14 cellular contexts compared by ENCODE assay signal in genomic region chr1:27372808-27373690, GRCh38. TPM values are rescaled to one million over a fixed set of nuclear protein-coding genes. Genes with fewer than 3 reads are reported as not detected.
DNase-seq lines count a peak whose midpoint lies in the region; ATAC-seq, FAIRE-seq and TF ChIP-seq lines count a peak whose summit lies in the region.
"Had no signal": no experiment of that assay in that cellular context is flagged by ENCODE, and none has a peak within 500 bp of the region (broad histone marks: within the 10 kb centered on the region; RNA-seq: fewer than 3 reads in every experiment).

No MANE protein-coding gene starts in this region.

- H3K4me3 ChIP-seq in A673 (ENCODE audit: low read depth, low read length, poor library complexity, severe bottlenecking) (no peak overlapping the region), GM12875 (ENCODE audit: low read depth, low read length) (no peak overlapping the region), astrocyte (ENCODE audit: insufficient read depth, low read depth, low read length) (no peak overlapping the region), HepG2 (replicated peaks in 1 of 3; ENCODE audit: insufficient read depth in 1 of 3, low read depth in 2 of 3, low read length in 3 of 3) (no peak overlapping the region)
- H3K4me3 ChIP-seq: dorsolateral prefrontal cortex, Peyer's patch, prostate gland had no signal

- H3K79me2 ChIP-seq in astrocyte (ENCODE audit: insufficient read depth, low read length) (no peaks in the 10 kb centered on the region), HepG2 (ENCODE audit: insufficient read depth, low read length) (no peaks in the 10 kb centered on the region)

- intact Hi-C loops in A673 (cut with micrococcal nuclease; ENCODE audit: unreplicated experiment) = no loop called here
- intact Hi-C loops in HepG2 (cut with micrococcal nuclease; ENCODE audit: unreplicated experiment) = loop anchor here (1.0 kb wide), 1 partner anchor 16 kb away; no protein-coding TSS in a partner anchor

- H3K27ac Mint-ChIP-seq in astrocyte (ENCODE audit: unreplicated experiment) = no peak overlapping the region

- WGBS in HepG2 (ENCODE audit: low lambda C conversion rate) = 52% methylated on average over 9 of the region's 11 CpGs

- peaks cover 12% of the 10 kb centered on the region for H3K27me3 Mint-ChIP-seq in astrocyte (ENCODE audit: low read depth, unreplicated experiment)

- peak; percentile 70 for ATAC-seq in HepG2
- ATAC-seq: activated CD4-positive, CD25-positive, alpha-beta regulatory T cell treated with anti-CD3 and anti-CD28 coated beads, Interleukin-2, amount 50 U/mL, for 24 hours had no signal

- no peak overlapping the region for H3K27ac ChIP-seq in A673 (ENCODE audit: low read depth, low read length, poor library complexity, severe bottlenecking)
- no peak overlapping the region for H3K27ac ChIP-seq in astrocyte (ENCODE audit: low read depth, low read length)
- no peak overlapping the region for H3K27ac ChIP-seq in HepG2 (ENCODE audit: extremely low read length, insufficient read depth, low read length)
- H3K27ac ChIP-seq: dorsolateral prefrontal cortex, Peyer's patch, prostate gland had no signal

- BruUV-seq in A673 (replicated peaks; lab: Mats Ljungman, UMichigan) (no TSS peak), HepG2 (replicated peaks; lab: Mats Ljungman, UMichigan) (no TSS peak)

- H3K4me1 ChIP-seq in A673 (ENCODE audit: insufficient read depth, low read length, poor library complexity, severe bottlenecking) = no peaks in the 10 kb centered on the region
- no peaks in the 10 kb centered on the region for H3K4me1 ChIP-seq in astrocyte (ENCODE audit: insufficient read depth, low read length)
- peaks cover 2% of the 10 kb centered on the region for H3K4me1 ChIP-seq in HepG2 (ENCODE audit: insufficient read depth, low read length)
- H3K4me1 ChIP-seq: prostate gland had no signal

- H3K27me3 ChIP-seq in A673 (replicated peaks; ENCODE audit: insufficient read depth, low read depth, low read length, poor library complexity) = no peaks in the 10 kb centered on the region
- no peaks in the 10 kb centered on the region for H3K27me3 ChIP-seq in astrocyte (ENCODE audit: insufficient read depth, low read length)
- H3K27me3 ChIP-seq in HepG2 (ENCODE audit: control insufficient read depth in 1 of 2, insufficient read depth in 2 of 2, low read length in 2 of 2) = peaks cover 5 to 33% of the 10 kb centered on the region in 2 experiments; a peak in 4 of 5 replicates
- H3K27me3 ChIP-seq: dorsolateral prefrontal cortex, Peyer's patch had no signal

- H4K20me1 ChIP-seq in astrocyte (ENCODE audit: insufficient read depth, low read length) = no peaks in the 10 kb centered on the region
- no peaks in the 10 kb centered on the region for H4K20me1 ChIP-seq in HepG2 (ENCODE audit: insufficient read depth, low read length)

- no peak overlapping the region for H3K4me2 ChIP-seq in astrocyte (ENCODE audit: low read length)
- H3K4me2 ChIP-seq in HepG2 (ENCODE audit: low read depth, low read length) = no peak overlapping the region

- no peak for TF ChIP-seq RAD21 in HepG2 (CRISPR knock-in tag; IDR thresholded peaks at IDR 0.05)

- TF ChIP-seq EP300 in HepG2 (IDR thresholded peaks at IDR 0.05; ENCODE audit: low read depth in 2 of 2, low read length in 2 of 2) (no peak), HepG2 (CRISPR knock-in tag; IDR thresholded peaks at IDR 0.05; ENCODE audit: borderline replicate concordance) (no peak)

- FAIRE-seq in astrocyte (lab: Jason Lieb, UNC) (no peak), HepG2 (lab: Jason Lieb, UNC) (no peak)
- FAIRE-seq: H54 had no signal

- H3K4me1 Mint-ChIP-seq in astrocyte (ENCODE audit: low read depth, unreplicated experiment) = no peaks in the 10 kb centered on the region

- H3K9me3 ChIP-seq in A673 (ENCODE audit: low read depth, low read length, poor library complexity, severe bottlenecking) (no peaks in the 10 kb centered on the region), astrocyte (ENCODE audit: insufficient read depth, low read depth, low read length) (no peaks in the 10 kb centered on the region), HepG2 (ENCODE audit: low read length) (no peaks in the 10 kb centered on the region)
- H3K9me3 ChIP-seq: Peyer's patch, prostate gland had no signal

- TF ChIP-seq CTCF in A673 (conservative IDR thresholded peaks at IDR 0.05; ENCODE audit: low read depth, low read length) = 0 out of 2 replicates have a peak, but pooled peaks have one; percentile 36
- TF ChIP-seq CTCF in GM12875 (IDR thresholded peaks at IDR 0.05; ENCODE audit: borderline replicate concordance, insufficient read depth, low read depth, low read length) = peak; percentile 30; the same call in 1 of the 2 replicates
- peak; percentile 13 for TF ChIP-seq CTCF in astrocyte (IDR thresholded peaks at IDR 0.05; ENCODE audit: insufficient read depth, low read depth, low read length)
- TF ChIP-seq CTCF in HepG2 (CRISPR knock-in tag; IDR thresholded peaks at IDR 0.05) = no peak; the same call in 1 of the 2 replicates
- no peak for TF ChIP-seq CTCF in GM10266 (IDR thresholded peaks at IDR 0.05; ENCODE audit: control insufficient read depth, insufficient read depth, low read depth, missing control alignments)

- no peak for TF ChIP-seq POLR2A in HepG2 (IDR thresholded peaks at IDR 0.05; ENCODE audit: insufficient read depth in 1 of 2, low read depth in 2 of 2, low read length in 2 of 2)

- DNase-seq in A673 (ENCODE audit: low spot score) (no peak), astrocyte (ENCODE audit: low read depth) (no peak), HepG2 (ENCODE audit: low spot score) (no peak), epidermal melanocyte (ENCODE audit: insufficient read length, low spot score) (no peak), GM10266 (ENCODE audit: extremely low spot score) (no peak), anterior cingulate cortex (lab: John Stamatoyannopoulos, UW) (no peak), KG1 (lab: John Stamatoyannopoulos, UW) (no peak)
- DNase-seq: dorsolateral prefrontal cortex, NCI-H1417, Peyer's patch had no signal

- no peaks in the 10 kb centered on the region for H3K9me3 Mint-ChIP-seq in astrocyte (ENCODE audit: unreplicated experiment)

- CTCF ChIA-PET in A673 (lab: Charles Lee) (interaction anchor here (0.7 kb wide), 2 partner anchors 17 to 66 kb away, joined by 8 to 12 read pairs; no protein-coding TSS in a partner anchor), HepG2 (lab: Yijun Ruan, JAX; ENCODE audit: low intra/inter-chr PET ratio, low total read pairs) (interaction anchor here (1.6 kb wide), 1 partner anchor 16 kb away, joined by 6 read pairs; no protein-coding TSS in a partner anchor)

- H2AFZ ChIP-seq in astrocyte (ENCODE audit: low read depth, low read length) (no peak overlapping the region), HepG2 (ENCODE audit: low read length) (no peak overlapping the region)

- H3K9ac ChIP-seq in astrocyte (ENCODE audit: low read length) = no peak overlapping the region
- H3K9ac ChIP-seq in HepG2 (ENCODE audit: insufficient read depth, low read depth, low read length) = no peak overlapping the region

- no peak overlapping the region for H3K4me3 Mint-ChIP-seq in astrocyte (ENCODE audit: unreplicated experiment)

- H3K36me3 Mint-ChIP-seq in astrocyte (ENCODE audit: low read depth, unreplicated experiment) = no peaks in the 10 kb centered on the region

- POLR2A ChIA-PET in A673 (lab: Charles Lee; ENCODE audit: low non-redundant PET) (no interaction called here), HepG2 (lab: Yijun Ruan, JAX) (no interaction called here)

- in situ Hi-C loops in HepG2 (cut with HindIII; ENCODE audit: extremely low pct_ligation_motif_present, low pct_unique_long_range_greater_than_20kb) = no loop called here

- H3K36me3 ChIP-seq in A673 (ENCODE audit: insufficient read depth, low read length, poor library complexity, severe bottlenecking) (no peaks in the 10 kb centered on the region), astrocyte (ENCODE audit: insufficient read depth, low read length) (no peaks in the 10 kb centered on the region), HepG2 (replicated peaks in 1 of 2; ENCODE audit: control insufficient read depth in 1 of 2, insufficient read depth in 2 of 2, low read length in 2 of 2) (no peaks in the 10 kb centered on the region)
- H3K36me3 ChIP-seq: Peyer's patch, prostate gland had no signal

RNA-seq across cellular contexts. Expression of gene FCN3, which starts 1.6 kb away (rescaled TPM):
- total RNA-seq in A673 (2021) (not detected in 2 replicates), astrocyte (not detected in 2 replicates), HepG2 (2016; rRNA removed; fragmentation: Illumina TruSeq; extraction: Trizol) (not detected in 2 replicates)
- total RNA-seq in HepG2 (2016; cell fraction: cytosol; rRNA removed; fragmentation: Illumina TruSeq; extraction: Trizol; ENCODE audit: low read depth) = not detected in 2 replicates
- not detected in 2 replicates for total RNA-seq in HepG2 (2016; cell fraction: insoluble cytoplasmic fraction; rRNA removed; fragmentation: Illumina TruSeq; extraction: Trizol)
- total RNA-seq in HepG2 (2016; cell fraction: membrane; rRNA removed; fragmentation: Illumina TruSeq; extraction: Trizol) = not detected in 2 replicates
- not detected in 2 replicates for total RNA-seq in HepG2 (2016; cell fraction: nucleus; rRNA removed; fragmentation: Illumina TruSeq; extraction: Trizol)
- not detected in 2 replicates for polyA plus RNA-seq in HepG2 (2011; rRNA removed)
- polyA plus RNA-seq in HepG2 (2011; cell fraction: cytosol; rRNA removed) = not detected in 2 replicates
- not detected in 2 replicates for polyA plus RNA-seq in HepG2 (2011; cell fraction: nucleus; rRNA removed)
- not detected in 2 replicates for polyA plus RNA-seq in HepG2 (2012)
- polyA plus RNA-seq in HepG2 (2016; cell fraction: cytosol; fragmentation: Illumina TruSeq; extraction: Trizol; ENCODE audit: low read depth) = not detected in 2 replicates
- polyA plus RNA-seq in HepG2 (2016; cell fraction: insoluble cytoplasmic fraction; fragmentation: Illumina TruSeq; extraction: Trizol; ENCODE audit: low read depth) = not detected in 2 replicates
- not detected in 2 replicates for polyA plus RNA-seq in HepG2 (2016; cell fraction: membrane; fragmentation: Illumina TruSeq; extraction: Trizol; ENCODE audit: low read depth)
- polyA plus RNA-seq in HepG2 (2016; cell fraction: nucleus; fragmentation: Illumina TruSeq; extraction: Trizol; ENCODE audit: insufficient read depth, low read depth) = not detected in 2 replicates
- polyA minus RNA-seq in HepG2 (2011; rRNA and poly(A)+ RNA removed; ENCODE audit: low replicate concordance) = not detected in 2 replicates
- polyA minus RNA-seq in HepG2 (2011; cell fraction: cytosol; rRNA and poly(A)+ RNA removed) = not detected in 2 replicates
- polyA minus RNA-seq in HepG2 (2011; cell fraction: nucleus; rRNA and poly(A)+ RNA removed) = not detected in 2 replicates
- total RNA-seq: Peyer's patch had no signal

RNA-seq across cellular contexts. Expression of gene MAP3K6, which starts 6.3 kb away (rescaled TPM):
- total RNA-seq in A673 (2021) (2.4 and 2.9 TPM in 2 replicates), astrocyte (12.8 and 16.8 TPM in 2 replicates), HepG2 (2016; rRNA removed; fragmentation: Illumina TruSeq; extraction: Trizol) (2.7 and 3.5 TPM in 2 replicates)
- total RNA-seq in HepG2 (2016; cell fraction: cytosol; rRNA removed; fragmentation: Illumina TruSeq; extraction: Trizol; ENCODE audit: low read depth) = 0.62 and 2.3 TPM in 2 replicates
- 2.6 and 2.8 TPM in 2 replicates for total RNA-seq in HepG2 (2016; cell fraction: insoluble cytoplasmic fraction; rRNA removed; fragmentation: Illumina TruSeq; extraction: Trizol)
- total RNA-seq in HepG2 (2016; cell fraction: membrane; rRNA removed; fragmentation: Illumina TruSeq; extraction: Trizol) = 0.93 and 0.99 TPM in 2 replicates
- 1.8 and 2.3 TPM in 2 replicates for total RNA-seq in HepG2 (2016; cell fraction: nucleus; rRNA removed; fragmentation: Illumina TruSeq; extraction: Trizol)
- 2.7 and 3.2 TPM in 2 replicates for polyA plus RNA-seq in HepG2 (2011; rRNA removed)
- polyA plus RNA-seq in HepG2 (2011; cell fraction: cytosol; rRNA removed) = 1.2 and 1.4 TPM in 2 replicates
- polyA plus RNA-seq in HepG2 (2011; cell fraction: nucleus; rRNA removed) = 20.8 and 29.2 TPM in 2 replicates
- 0.97 and 2.1 TPM in 2 replicates for polyA plus RNA-seq in HepG2 (2012)
- 0.44 and 1.2 TPM in 2 replicates for polyA plus RNA-seq in HepG2 (2016; cell fraction: cytosol; fragmentation: Illumina TruSeq; extraction: Trizol; ENCODE audit: low read depth)
- polyA plus RNA-seq in HepG2 (2016; cell fraction: insoluble cytoplasmic fraction; fragmentation: Illumina TruSeq; extraction: Trizol; ENCODE audit: low read depth) = 2.4 and 2.8 TPM in 2 replicates
- polyA plus RNA-seq in HepG2 (2016; cell fraction: membrane; fragmentation: Illumina TruSeq; extraction: Trizol; ENCODE audit: low read depth) = 1.1 and 1.2 TPM in 2 replicates
- 5.1 and 8.1 TPM in 2 replicates for polyA plus RNA-seq in HepG2 (2016; cell fraction: nucleus; fragmentation: Illumina TruSeq; extraction: Trizol; ENCODE audit: insufficient read depth, low read depth)
- 5.7 and 12.4 TPM in 2 replicates for polyA minus RNA-seq in HepG2 (2011; rRNA and poly(A)+ RNA removed; ENCODE audit: low replicate concordance)
- 0.59 and 1.5 TPM in 2 replicates for polyA minus RNA-seq in HepG2 (2011; cell fraction: cytosol; rRNA and poly(A)+ RNA removed)
- polyA minus RNA-seq in HepG2 (2011; cell fraction: nucleus; rRNA and poly(A)+ RNA removed) = 3.4 and 4.0 TPM in 2 replicates

RNA-seq across cellular contexts. Expression of gene CD164L2, which starts 10.1 kb away (rescaled TPM):
- total RNA-seq in A673 (2021) (not detected in 2 replicates), astrocyte (not detected in 2 replicates), HepG2 (2016; rRNA removed; fragmentation: Illumina TruSeq; extraction: Trizol) (not detected in 2 replicates)
- total RNA-seq in HepG2 (2016; cell fraction: cytosol; rRNA removed; fragmentation: Illumina TruSeq; extraction: Trizol; ENCODE audit: low read depth) = not detected in 2 replicates
- not detected in 2 replicates for total RNA-seq in HepG2 (2016; cell fraction: insoluble cytoplasmic fraction; rRNA removed; fragmentation: Illumina TruSeq; extraction: Trizol)
- not detected in 2 replicates for total RNA-seq in HepG2 (2016; cell fraction: membrane; rRNA removed; fragmentation: Illumina TruSeq; extraction: Trizol)
- not detected in 2 replicates for total RNA-seq in HepG2 (2016; cell fraction: nucleus; rRNA removed; fragmentation: Illumina TruSeq; extraction: Trizol)
- not detected in 2 replicates for polyA plus RNA-seq in HepG2 (2011; rRNA removed)
- polyA plus RNA-seq in HepG2 (2011; cell fraction: cytosol; rRNA removed) = not detected in 2 replicates
- 0.17 and 0.21 TPM in 2 replicates for polyA plus RNA-seq in HepG2 (2011; cell fraction: nucleus; rRNA removed)
- not detected in 2 replicates for polyA plus RNA-seq in HepG2 (2012)
- polyA plus RNA-seq in HepG2 (2016; cell fraction: cytosol; fragmentation: Illumina TruSeq; extraction: Trizol; ENCODE audit: low read depth) = not detected in 2 replicates
- not detected in 2 replicates for polyA plus RNA-seq in HepG2 (2016; cell fraction: insoluble cytoplasmic fraction; fragmentation: Illumina TruSeq; extraction: Trizol; ENCODE audit: low read depth)
- polyA plus RNA-seq in HepG2 (2016; cell fraction: membrane; fragmentation: Illumina TruSeq; extraction: Trizol; ENCODE audit: low read depth) = not detected in 2 replicates
- not detected in 2 replicates for polyA plus RNA-seq in HepG2 (2016; cell fraction: nucleus; fragmentation: Illumina TruSeq; extraction: Trizol; ENCODE audit: insufficient read depth, low read depth)
- polyA minus RNA-seq in HepG2 (2011; rRNA and poly(A)+ RNA removed; ENCODE audit: low replicate concordance) = 0.16 TPM in 1 of 2 replicates, not detected in the other
- not detected in 2 replicates for polyA minus RNA-seq in HepG2 (2011; cell fraction: cytosol; rRNA and poly(A)+ RNA removed)
- polyA minus RNA-seq in HepG2 (2011; cell fraction: nucleus; rRNA and poly(A)+ RNA removed) = not detected in 2 replicates
- total RNA-seq: Peyer's patch had no signal

RNA-seq across cellular contexts. Expression of gene GPR3, which starts 19.4 kb away (rescaled TPM):
- total RNA-seq in A673 (2021) (3.1 and 4.9 TPM in 2 replicates), astrocyte (0.75 and 0.86 TPM in 2 replicates), HepG2 (2016; rRNA removed; fragmentation: Illumina TruSeq; extraction: Trizol) (0.88 and 1.00 TPM in 2 replicates)
- 0.26 and 0.61 TPM in 2 replicates for total RNA-seq in HepG2 (2016; cell fraction: cytosol; rRNA removed; fragmentation: Illumina TruSeq; extraction: Trizol; ENCODE audit: low read depth)
- total RNA-seq in HepG2 (2016; cell fraction: insoluble cytoplasmic fraction; rRNA removed; fragmentation: Illumina TruSeq; extraction: Trizol) = 0.62 and 1.2 TPM in 2 replicates
- total RNA-seq in HepG2 (2016; cell fraction: membrane; rRNA removed; fragmentation: Illumina TruSeq; extraction: Trizol) = 1.4 and 1.5 TPM in 2 replicates
- total RNA-seq in HepG2 (2016; cell fraction: nucleus; rRNA removed; fragmentation: Illumina TruSeq; extraction: Trizol) = 1.2 and 1.3 TPM in 2 replicates
- polyA plus RNA-seq in HepG2 (2011; rRNA removed) = 2.6 and 2.7 TPM in 2 replicates
- polyA plus RNA-seq in HepG2 (2011; cell fraction: cytosol; rRNA removed) = 2.8 and 3.5 TPM in 2 replicates
- 2.1 and 2.9 TPM in 2 replicates for polyA plus RNA-seq in HepG2 (2011; cell fraction: nucleus; rRNA removed)
- polyA plus RNA-seq in HepG2 (2012) = 1.5 and 2.0 TPM in 2 replicates
- 1.1 TPM in 2 replicates for polyA plus RNA-seq in HepG2 (2016; cell fraction: cytosol; fragmentation: Illumina TruSeq; extraction: Trizol; ENCODE audit: low read depth)
- 1.2 and 1.5 TPM in 2 replicates for polyA plus RNA-seq in HepG2 (2016; cell fraction: insoluble cytoplasmic fraction; fragmentation: Illumina TruSeq; extraction: Trizol; ENCODE audit: low read depth)
- polyA plus RNA-seq in HepG2 (2016; cell fraction: membrane; fragmentation: Illumina TruSeq; extraction: Trizol; ENCODE audit: low read depth) = 1.9 and 2.4 TPM in 2 replicates
- polyA plus RNA-seq in HepG2 (2016; cell fraction: nucleus; fragmentation: Illumina TruSeq; extraction: Trizol; ENCODE audit: insufficient read depth, low read depth) = 2.8 TPM in 2 replicates
- polyA minus RNA-seq in HepG2 (2011; rRNA and poly(A)+ RNA removed; ENCODE audit: low replicate concordance) = 1.1 and 7.0 TPM in 2 replicates
- 1.4 and 1.7 TPM in 2 replicates for polyA minus RNA-seq in HepG2 (2011; cell fraction: cytosol; rRNA and poly(A)+ RNA removed)
- polyA minus RNA-seq in HepG2 (2011; cell fraction: nucleus; rRNA and poly(A)+ RNA removed) = 0.50 and 0.90 TPM in 2 replicates
- total RNA-seq: Peyer's patch had no signal

RNA-seq across cellular contexts. Expression of gene SYTL1, which starts 31.2 kb away (rescaled TPM):
- 2.1 and 3.6 TPM in 2 replicates for total RNA-seq in A673 (2021)
- 10.7 and 12.2 TPM in 2 replicates for total RNA-seq in astrocyte
- 9.1 and 17.8 TPM in 2 replicates for total RNA-seq in HepG2 (2016; rRNA removed; fragmentation: Illumina TruSeq; extraction: Trizol)
- 5.6 TPM in 2 replicates for total RNA-seq in HepG2 (2016; cell fraction: cytosol; rRNA removed; fragmentation: Illumina TruSeq; extraction: Trizol; ENCODE audit: low read depth)
- total RNA-seq in HepG2 (2016; cell fraction: insoluble cytoplasmic fraction; rRNA removed; fragmentation: Illumina TruSeq; extraction: Trizol) = 7.9 and 19.8 TPM in 2 replicates
- 7.4 and 8.0 TPM in 2 replicates for total RNA-seq in HepG2 (2016; cell fraction: membrane; rRNA removed; fragmentation: Illumina TruSeq; extraction: Trizol)
- 15.9 and 19.3 TPM in 2 replicates for total RNA-seq in HepG2 (2016; cell fraction: nucleus; rRNA removed; fragmentation: Illumina TruSeq; extraction: Trizol)
- polyA plus RNA-seq in HepG2 (2011; rRNA removed) = 11.1 and 15.8 TPM in 2 replicates
- polyA plus RNA-seq in HepG2 (2011; cell fraction: cytosol; rRNA removed) = 4.7 and 8.4 TPM in 2 replicates
- 175 and 243 TPM in 2 replicates for polyA plus RNA-seq in HepG2 (2011; cell fraction: nucleus; rRNA removed)
- 7.2 and 8.3 TPM in 2 replicates for polyA plus RNA-seq in HepG2 (2012)
- 3.6 and 4.2 TPM in 2 replicates for polyA plus RNA-seq in HepG2 (2016; cell fraction: cytosol; fragmentation: Illumina TruSeq; extraction: Trizol; ENCODE audit: low read depth)
- polyA plus RNA-seq in HepG2 (2016; cell fraction: insoluble cytoplasmic fraction; fragmentation: Illumina TruSeq; extraction: Trizol; ENCODE audit: low read depth) = 8.1 and 8.6 TPM in 2 replicates
- polyA plus RNA-seq in HepG2 (2016; cell fraction: membrane; fragmentation: Illumina TruSeq; extraction: Trizol; ENCODE audit: low read depth) = 4.6 and 5.4 TPM in 2 replicates
- polyA plus RNA-seq in HepG2 (2016; cell fraction: nucleus; fragmentation: Illumina TruSeq; extraction: Trizol; ENCODE audit: insufficient read depth, low read depth) = 45.3 and 50.8 TPM in 2 replicates
- 0.21 and 11.5 TPM in 2 replicates for polyA minus RNA-seq in HepG2 (2011; rRNA and poly(A)+ RNA removed; ENCODE audit: low replicate concordance)
- 3.3 and 6.7 TPM in 2 replicates for polyA minus RNA-seq in HepG2 (2011; cell fraction: cytosol; rRNA and poly(A)+ RNA removed)
- polyA minus RNA-seq in HepG2 (2011; cell fraction: nucleus; rRNA and poly(A)+ RNA removed) = 14.3 and 14.8 TPM in 2 replicates

Comparison
In these comparisons a context has a peak if more than half of its experiments do, and no peak if none do; other contexts are left out.
1. CTCF ChIP-seq: peak in A673 (single experiment), GM12875 (single experiment) and astrocyte (single experiment); none in HepG2 (single experiment) and GM10266 (single experiment).